24 cellular contexts compared by ENCODE assay signal in genomic region chr15:25805006-25805405, GRCh38. TPM values are rescaled to one million over a fixed set of nuclear protein-coding genes. Genes with fewer than 3 reads are reported as not detected.
DNase-seq lines count a peak whose midpoint lies in the region; ATAC-seq and TF ChIP-seq lines count a peak whose summit lies in the region.
"Had no signal": no experiment of that assay in that cellular context is flagged by ENCODE, and none has a peak within 500 bp of the region (broad histone marks: within the 10 kb centered on the region; RNA-seq: fewer than 3 reads in every experiment).

No MANE protein-coding gene starts in this region.

- H3K4ac ChIP-seq in neuronal stem cell (ENCODE audit: low read length), result no peak overlapping the region

- no peak for ATAC-seq in left colon
- ATAC-seq in HG03571 (IDR thresholded peaks at IDR 0.05; ENCODE audit: unreplicated experiment), result no peak
- ATAC-seq: SK-N-SH treated with all-trans-retinoic acid at 6 μM for 48 hours, upper lobe of right lung had no signal

- H2BK12ac ChIP-seq in neuronal stem cell (ENCODE audit: low read length), result no peak overlapping the region

- H3K4me3 ChIP-seq in coronary artery, result no peak overlapping the region
- H3K4me3 ChIP-seq in neuronal stem cell (ENCODE audit: low read length in 2 of 2), result no peak overlapping the region
- H3K4me3 ChIP-seq: breast epithelium, neural progenitor cell, stomach, upper lobe of right lung had no signal

- peaks cover 0 to 3% (median 0%) of the 10 kb centered on the region in 3 experiments for H3K27me3 ChIP-seq in neuronal stem cell (ENCODE audit: control insufficient read depth in 3 of 3, insufficient read depth in 3 of 3, low read depth in 1 of 3, low read length in 3 of 3)
- H3K27me3 ChIP-seq: breast epithelium, neural progenitor cell, stomach, upper lobe of right lung had no signal

- no peak overlapping the region for H3K18ac ChIP-seq in neuronal stem cell (ENCODE audit: low read length)

- no peak overlapping the region for H4K8ac ChIP-seq in neuronal stem cell (ENCODE audit: low read depth, low read length)

- no peak overlapping the region for H3K4me2 ChIP-seq in neuronal stem cell (ENCODE audit: insufficient read depth, low read length, poor library complexity, severe bottlenecking)
- H3K4me2 ChIP-seq: KMS-11, neural progenitor cell had no signal

- H3K27ac ChIP-seq in coronary artery (peak overlapping the region; percentile 47 to 66), neuronal stem cell (replicated peaks; ENCODE audit: low read length) (no peak overlapping the region)
- H3K27ac ChIP-seq: breast epithelium, KMS-11, neural progenitor cell, stomach, upper lobe of right lung had no signal

- no peak overlapping the region for H4K91ac ChIP-seq in neuronal stem cell (ENCODE audit: low read depth, low read length, poor library complexity)

- in situ Hi-C loops in GM13977 (cut with MboI; ENCODE audit: low pct_unique_long_range_greater_than_20kb, low sequenced_read_pairs, unreplicated experiment), result no loop called here

- H3K4me1 ChIP-seq in neuronal stem cell (ENCODE audit: control insufficient read depth in 2 of 2, insufficient read depth in 1 of 2, low read depth in 1 of 2, low read length in 2 of 2), result peaks cover 0 to 4% of the 10 kb centered on the region in 2 donors
- H3K4me1 ChIP-seq: breast epithelium, upper lobe of right lung had no signal

- H3K79me1 ChIP-seq in neuronal stem cell (ENCODE audit: low read depth, low read length), result no peaks in the 10 kb centered on the region

- peak overlapping the region; percentile 39 for H2BK5ac ChIP-seq in neuronal stem cell (ENCODE audit: low read length)

- H2BK15ac ChIP-seq in neuronal stem cell (ENCODE audit: low read length), result no peak overlapping the region

- TF ChIP-seq CTCF in coronary artery (IDR thresholded peaks at IDR 0.05) (no peak), GM13977 (IDR thresholded peaks at IDR 0.05; ENCODE audit: extremely low read depth, insufficient read depth, missing control alignments) (no peak)

- H3K14ac ChIP-seq in neuronal stem cell (ENCODE audit: low read length), result no peak overlapping the region

- intact Hi-C loops in left colon (cut with DNase I, micrococcal nuclease), result no loop called here

- H3K36me3 ChIP-seq in neuronal stem cell (replicated peaks in 1 of 2; ENCODE audit: control insufficient read depth in 2 of 2, insufficient read depth in 2 of 2, low read length in 2 of 2), result no peaks in the 10 kb centered on the region
- H3K36me3 ChIP-seq: breast epithelium, neural progenitor cell, stomach, upper lobe of right lung had no signal

- H3K9me3 ChIP-seq in neuronal stem cell (replicated peaks in 1 of 2; ENCODE audit: control insufficient read depth in 2 of 2, insufficient read depth in 1 of 2, low read depth in 1 of 2, low read length in 2 of 2), result no peaks in the 10 kb centered on the region
- H3K9me3 ChIP-seq: breast epithelium, stomach, upper lobe of right lung had no signal

- no peak overlapping the region for H2BK120ac ChIP-seq in neuronal stem cell (ENCODE audit: low read depth, low read length)

- peak; percentile 28 for DNase-seq in AG08395 (ENCODE audit: low spot score)
- DNase-seq in HT1080 (ENCODE audit: low read depth), result peak; percentile 62
- DNase-seq in coronary artery (ENCODE audit: low spot score), result no peak
- no peak for DNase-seq in neuronal stem cell (ENCODE audit: low spot score)
- DNase-seq in RPMI8226, result no peak
- no peak for DNase-seq in left colon
- no peak for DNase-seq in GM13977 (ENCODE audit: low spot score)
- DNase-seq: activated CD8-positive, alpha-beta memory T cell treated with anti-CD3 and anti-CD28 coated beads, Interleukin-2, amount 50 U/mL, for 4 hours; foreskin fibroblast; HCEC 1CT; hippocampal formation; NCI-H1694; NCI-H2171 treated with DMSO at 0.1 percent for 48 hours; NCI-H69; stomach; upper lobe of right lung had no signal

- H2AFZ ChIP-seq in neuronal stem cell (ENCODE audit: low read length), result no peak overlapping the region
- H2AFZ ChIP-seq: neural progenitor cell had no signal

- no CpG with 5 or more reads among the region's 13 CpGs for WGBS in neuronal stem cell (ENCODE audit: extremely low coverage in 2 of 2, insufficient read length in 2 of 2, insufficient replicate concordance in 1 of 2), 2 donors

- H3K9ac ChIP-seq in neuronal stem cell (ENCODE audit: low read depth, low read length, poor library complexity), result no peak overlapping the region
- H3K9ac ChIP-seq: KMS-11, neural progenitor cell had no signal

- H2AK5ac ChIP-seq in neuronal stem cell (ENCODE audit: low read depth, low read length), result no peak overlapping the region

- no peak overlapping the region for H3K23ac ChIP-seq in neuronal stem cell (ENCODE audit: low read depth, low read length, poor library complexity)

RNA-seq across cellular contexts. Expression of gene ATP10A, which starts 58.1 kb away (rescaled TPM):
- 4.0 and 6.2 TPM in 2 replicates for total RNA-seq in HT1080 (2014; rRNA removed; shearing (Covaris generic))
- polyA plus RNA-seq in HT1080 (2015; cell fraction: cytosol; rRNA removed), result 0.02 and 0.73 TPM in 2 replicates
- 0.06 and 0.08 TPM in 2 replicates for polyA plus RNA-seq in HT1080 (2015; cell fraction: nucleus; rRNA removed)
- 0.68 TPM for polyA plus RNA-seq in neuronal stem cell (2013, experiment 1 of 2)
- polyA plus RNA-seq in neuronal stem cell (2013, experiment 2 of 2), result 0.68 TPM
- 1 to 10 TPM; 1.4 to 1.5 TPM for total RNA-seq in left colon
- total RNA-seq: dermis microvascular lymphatic vessel endothelial cell, endothelial cell of umbilical vein, HT-29 had no signal
- polyA plus RNA-seq: endothelial cell of umbilical vein had no signal

Comparison
In these comparisons a context has a peak if more than half of its experiments do, and no peak if none do; other contexts are left out.
1. DNase-seq: peak in AG08395 (single experiment) and HT1080 (single experiment); none in coronary artery (single experiment), neuronal stem cell (single experiment), RPMI8226 (single experiment), left colon (0 of 2) and GM13977 (single experiment).